In genomic region chr19:18833849-18834643, GRCh38 we compare ENCODE assay signal across 8 cellular contexts. TPM values are rescaled to one million over a fixed set of nuclear protein-coding genes. Genes with fewer than 3 reads are reported as not detected.
DNase-seq lines count a peak whose midpoint lies in the region; ATAC-seq and TF ChIP-seq lines count a peak whose summit lies in the region.

No MANE protein-coding gene starts in this region.

- H3K4me1 ChIP-seq in tibial nerve: peaks cover 0 to 70% (median 24%) of the 10 kb centered on the region in 4 donors

- H3K27ac Mint-ChIP-seq in CD14-positive monocyte: peak overlapping the region in 6 of 7 donors; percentile 20 to 88 (median 52)
- H3K27ac Mint-ChIP-seq in activated naive CD8-positive, alpha-beta T cell: peak overlapping the region; percentile 52

- DNase-seq in CD14-positive monocyte (ENCODE audit: low spot score) (no peak), HuH-7.5 (ENCODE audit: low spot score) (peak; percentile 82), kidney tubule cell (ENCODE audit: low spot score) (peak; percentile 45), tibial nerve (ENCODE audit: low spot score in 2 of 2) (no peak), occipital lobe (lab: John Stamatoyannopoulos, UW) (no peak), HUDEP-2 (lab: John Stamatoyannopoulos, UW; ENCODE audit: unreplicated experiment in 76 of 76) (no peak)

- TF ChIP-seq EP300 in tibial nerve (IDR thresholded peaks at IDR 0.05): no peak

- peaks cover 0 to 7% (median 0%) of the 10 kb centered on the region in 3 donors for H3K36me3 ChIP-seq in tibial nerve

- H3K9me3 Mint-ChIP-seq in CD14-positive monocyte: no peaks in the 10 kb centered on the region
- no peaks in the 10 kb centered on the region for H3K9me3 Mint-ChIP-seq in activated naive CD8-positive, alpha-beta T cell (ENCODE audit: low read depth)

- peak overlapping the region; percentile 51 to 98 (median 88) for H3K4me3 ChIP-seq in tibial nerve

- H3K36me3 Mint-ChIP-seq in CD14-positive monocyte: peaks cover 26 to 43% of the 10 kb centered on the region in 2 donors
- peaks cover 9% of the 10 kb centered on the region for H3K36me3 Mint-ChIP-seq in activated naive CD8-positive, alpha-beta T cell

- no peak for ATAC-seq in GM18868 (IDR thresholded peaks at IDR 0.05; ENCODE audit: unreplicated experiment)

- H3K4me1 Mint-ChIP-seq in CD14-positive monocyte: peaks cover 58% of the 10 kb centered on the region
- peaks cover 49% of the 10 kb centered on the region for H3K4me1 Mint-ChIP-seq in activated naive CD8-positive, alpha-beta T cell (ENCODE audit: low read depth)

- peak overlapping the region; percentile 97 to 99 for H3K4me3 Mint-ChIP-seq in CD14-positive monocyte
- peak overlapping the region; percentile 96 for H3K4me3 Mint-ChIP-seq in activated naive CD8-positive, alpha-beta T cell

- WGBS in tibial nerve, 2 donors: 19 to 20% methylated on average over 18 of the region's 18 CpGs

- no peak for TF ChIP-seq CTCF in CD14-positive monocyte (IDR thresholded peaks at IDR 0.05)
- TF ChIP-seq CTCF in tibial nerve (IDR thresholded peaks at IDR 0.05): no peak

- H3K27ac ChIP-seq in tibial nerve: peak overlapping the region in 2 of 4 donors; percentile 88 to 92

- intact Hi-C loops in CD14-positive monocyte (cut with micrococcal nuclease): no loop called here

- H3K27me3 Mint-ChIP-seq in CD14-positive monocyte (ENCODE audit: low read depth in 3 of 3): peaks cover 5 to 8% (median 6%) of the 10 kb centered on the region in 3 donors
- H3K27me3 Mint-ChIP-seq in activated naive CD8-positive, alpha-beta T cell: no peaks in the 10 kb centered on the region

- no peaks in the 10 kb centered on the region for H3K9me3 ChIP-seq in tibial nerve

- no peaks in the 10 kb centered on the region for H3K27me3 ChIP-seq in tibial nerve

- no peak for TF ChIP-seq POLR2A in tibial nerve (IDR thresholded peaks at IDR 0.05)

RNA-seq across cellular contexts. Expression of gene UPF1, which starts 2.3 kb away (rescaled TPM):
- 1 to 10 TPM; 2.6 to 3.2 TPM for polyA plus RNA-seq in CD14-positive monocyte
- total RNA-seq in tibial nerve (100 to 1,000 TPM in 1 of 4 donors, 10 to 100 TPM in 3; 75.6 to 117 (median 87.9) TPM), occipital lobe (28.9 TPM)

RNA-seq across cellular contexts. Expression of gene COMP, which starts 42.9 kb away (rescaled TPM):
- polyA plus RNA-seq in CD14-positive monocyte: not detected
- 100 to 1,000 TPM in 1 of 4 donors, 10 to 100 TPM in 3; 14.0 to 117 (median 25.3) TPM for total RNA-seq in tibial nerve
- total RNA-seq in occipital lobe: not detected

Comparison
In these comparisons a context has a peak if more than half of its experiments do, and no peak if none do; other contexts are left out.
1. DNase-seq: peak in HuH-7.5 (single experiment) and kidney tubule cell (single experiment); none in CD14-positive monocyte (single experiment), tibial nerve (0 of 2), occipital lobe (single experiment) and HUDEP-2 (0 of 76).
2. RNA of gene COMP, which starts 42.9 kb away (total RNA-seq): 14.0 to 117 TPM in tibial nerve; not detected in occipital lobe (single experiment); every median in the first group is over 10 times any median in the second.